In the genomic region with DNA sequence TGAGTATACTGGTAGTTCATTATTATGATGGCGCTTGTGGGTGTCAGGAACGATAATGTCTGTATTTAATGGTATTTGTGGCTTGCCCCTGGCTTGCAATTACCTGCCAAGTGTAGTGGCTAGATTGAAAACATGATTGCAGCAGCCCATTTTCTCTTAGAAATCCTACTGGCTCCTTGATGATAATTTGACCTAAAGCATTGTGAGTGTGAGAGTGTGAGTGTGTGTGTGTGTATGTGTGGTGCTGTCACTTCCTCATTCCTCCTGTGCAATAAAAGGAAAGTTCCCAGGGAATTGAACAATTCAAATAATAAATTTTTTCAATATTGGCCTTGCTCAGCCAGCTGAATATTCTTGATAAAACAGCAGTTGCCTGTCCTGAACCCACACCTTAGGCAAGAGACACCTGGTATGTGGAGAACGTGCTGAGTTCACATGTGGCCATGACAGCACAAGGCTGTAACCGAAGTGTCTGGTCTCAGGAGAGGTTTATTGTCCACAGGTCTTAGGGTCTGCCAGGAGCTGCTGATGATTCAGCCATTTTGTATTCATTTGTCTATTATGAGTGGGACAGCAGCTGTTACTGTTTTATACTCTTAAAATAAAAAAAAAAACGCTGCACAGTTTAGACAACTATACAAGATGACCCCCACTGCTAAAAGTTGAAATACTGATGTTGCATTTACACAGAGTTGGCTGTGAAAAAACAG, we compare ENCODE assay signal across 18 cellular contexts.
A peak's percentile ranks its signal among the peaks of the same experiment; 100 is the strongest.
DNase-seq lines count a peak whose midpoint lies in the region; ATAC-seq and TF ChIP-seq lines count a peak whose summit lies in the region.
"Had no signal": no experiment of that assay in that cellular context is flagged by ENCODE, and none has a peak within 500 bp of the region (broad histone marks: within the 10 kb centered on the region; RNA-seq: fewer than 3 reads in every experiment).

No MANE protein-coding gene starts in this region.

- no peaks in the 10 kb centered on the region for H3K4me1 ChIP-seq in gastrocnemius medialis
- H3K4me1 ChIP-seq: prostate gland had no signal

- no peak overlapping the region for H3K4me3 ChIP-seq in gastrocnemius medialis
- H3K4me3 ChIP-seq: prostate gland had no signal

- intact Hi-C loops in gastrocnemius medialis (cut with DNase I; ENCODE audit: low total_unique reads) = no loop called here

- peak; percentile 19 for DNase-seq in NCI-H748 (lab: John Stamatoyannopoulos, UW; ENCODE audit: unreplicated experiment)
- DNase-seq in NCI-H748 treated with DMSO at 0.1 percent for 48 hours (lab: John Stamatoyannopoulos, UW) = no peak
- DNase-seq in NCI-H1092 treated with DMSO at 0.1 percent for 48 hours (lab: John Stamatoyannopoulos, UW) = peak; percentile 28
- DNase-seq in brain pericyte (ENCODE audit: low read depth, low spot score) = peak; percentile 10
- DNase-seq in renal cortical epithelial cell (ENCODE audit: low read depth) = peak; percentile 66
- no peak for DNase-seq in gastrocnemius medialis
- no peak for DNase-seq in ureter (ENCODE audit: low spot score)
- no peak for DNase-seq in NCI-H345 treated with DMSO at 0.1 percent for 48 hours (lab: John Stamatoyannopoulos, UW; ENCODE audit: unreplicated experiment)
- DNase-seq: activated CD4-positive, CD25-positive, alpha-beta regulatory T cell; activated effector memory CD4-positive, alpha-beta T cell treated with anti-CD3 and anti-CD28 coated beads, Interleukin-2, amount 50 U/mL, for 16 hours; amniotic stem cell; CD4-positive, alpha-beta memory T cell; H9; NCI-H1694 treated with DMSO at 0.1 percent for 48 hours; NCI-H774; RPMI8226; stimulated activated naive CD8-positive, alpha-beta T cell treated with anti-CD3 and anti-CD28 coated beads, Interleukin-15, Interleukin-2, amounts not matched to agents 100 U/mL and 50 U/mL, for 24 hours had no signal

- H3K27me3 ChIP-seq in gastrocnemius medialis = no peaks in the 10 kb centered on the region

- H3K9me3 ChIP-seq in gastrocnemius medialis = no peaks in the 10 kb centered on the region
- H3K9me3 ChIP-seq: prostate gland had no signal

- no peak for TF ChIP-seq POLR2A in gastrocnemius medialis (IDR thresholded peaks at IDR 0.05)

- in situ Hi-C loops in gastrocnemius medialis (cut with MboI; ENCODE audit: low sequenced_read_pairs in 4 of 4) = no loop called here

- no peak overlapping the region for H3K27ac ChIP-seq in gastrocnemius medialis
- H3K27ac ChIP-seq: prostate gland had no signal

- ATAC-seq in gastrocnemius medialis = no peak
- ATAC-seq: stimulated activated naive CD8-positive, alpha-beta T cell treated with anti-CD3 and anti-CD28 coated beads, Interleukin-15, Interleukin-2, amounts not matched to agents 100 U/mL and 50 U/mL, for 24 hours had no signal

- TF ChIP-seq CTCF in gastrocnemius medialis (IDR thresholded peaks at IDR 0.05 in 4 of 5, conservative IDR thresholded peaks at IDR 0.05 in 1 of 5) = no peak

- no peaks in the 10 kb centered on the region for H3K36me3 ChIP-seq in gastrocnemius medialis
- H3K36me3 ChIP-seq: prostate gland had no signal

Comparison
In these comparisons a context has a peak if more than half of its experiments do, and no peak if none do; other contexts are left out.
1. DNase-seq: peak in NCI-H748 (single experiment), NCI-H1092 treated with DMSO at 0.1 percent for 48 hours (single experiment), brain pericyte (single experiment) and renal cortical epithelial cell (single experiment); none in NCI-H748 treated with DMSO at 0.1 percent for 48 hours (single experiment), gastrocnemius medialis (0 of 2), ureter (single experiment) and NCI-H345 treated with DMSO at 0.1 percent for 48 hours (single experiment).